Comparison of ENCODE assay signal across 2 cellular contexts in genomic region chr3:134425943-134426342, GRCh38.
TF ChIP-seq lines count a peak whose summit lies in the region.

No MANE protein-coding gene starts in this region.

TF ChIP-seq in IMR-90, 13 proteins besides CTCF, POLR2A, EP300 and RAD21:
- TF ChIP-seq RCOR1 (IDR thresholded peaks at IDR 0.05; ENCODE audit: insufficient replicate concordance, low read length) (no peak), FOS (IDR thresholded peaks at IDR 0.05; ENCODE audit: low read depth, low read length) (no peak), CEBPB (IDR thresholded peaks at IDR 0.05; ENCODE audit: low read depth, low read length) (no peak), MXI1 (IDR thresholded peaks at IDR 0.05; ENCODE audit: borderline replicate concordance, low read depth, low read length) (no peak), CHD1 (IDR thresholded peaks at IDR 0.05; ENCODE audit: low read depth, low read length) (no peak), SMC3 (IDR thresholded peaks at IDR 0.05; ENCODE audit: low read depth, low read length) (no peak), ELK1 (IDR thresholded peaks at IDR 0.05; ENCODE audit: borderline replicate concordance, low read depth, low read length) (no peak), NFE2L2 (IDR thresholded peaks at IDR 0.05; ENCODE audit: low read depth, low read length) (no peak), RFX5 (IDR thresholded peaks at IDR 0.05; ENCODE audit: low read depth, low read length) (no peak), MAZ (IDR thresholded peaks at IDR 0.05; ENCODE audit: borderline replicate concordance, low read depth, low read length) (no peak), BHLHE40 (IDR thresholded peaks at IDR 0.05; ENCODE audit: low read depth, low read length) (no peak), USF2 (IDR thresholded peaks at IDR 0.05; ENCODE audit: low read depth, low read length) (no peak), MAFK (IDR thresholded peaks at IDR 0.05; ENCODE audit: low read depth, low read length) (no peak)

TF ChIP-seq in WTC11, 78 proteins besides CTCF, POLR2A, EP300 and RAD21:
- TF ChIP-seq ZNF232 (CRISPR knock-in tag; IDR thresholded peaks at IDR 0.05): no peak
- TF ChIP-seq JUN (CRISPR knock-in tag; IDR thresholded peaks at IDR 0.05): no peak
- TF ChIP-seq PRDM15 (CRISPR knock-in tag; IDR thresholded peaks at IDR 0.05): no peak
- no peak for TF ChIP-seq CREB1 (CRISPR knock-in tag; IDR thresholded peaks at IDR 0.05)
- no peak for TF ChIP-seq ZSCAN18 (CRISPR knock-in tag; IDR thresholded peaks at IDR 0.05)
- TF ChIP-seq ZNF317 (CRISPR knock-in tag; IDR thresholded peaks at IDR 0.05; ENCODE audit: borderline replicate concordance, low read depth): no peak
- TF ChIP-seq ZNF423 (CRISPR knock-in tag; IDR thresholded peaks at IDR 0.05): no peak
- TF ChIP-seq ETV6 (CRISPR knock-in tag; IDR thresholded peaks at IDR 0.05): no peak
- TF ChIP-seq SP1 (CRISPR knock-in tag; conservative IDR thresholded peaks at IDR 0.05): no peak
- TF ChIP-seq ZNF671 (CRISPR knock-in tag; IDR thresholded peaks at IDR 0.05): no peak
- TF ChIP-seq SOX15 (CRISPR knock-in tag; IDR thresholded peaks at IDR 0.05): no peak
- no peak for TF ChIP-seq PRRX2 (CRISPR knock-in tag; IDR thresholded peaks at IDR 0.05)
